In the genomic region with DNA sequence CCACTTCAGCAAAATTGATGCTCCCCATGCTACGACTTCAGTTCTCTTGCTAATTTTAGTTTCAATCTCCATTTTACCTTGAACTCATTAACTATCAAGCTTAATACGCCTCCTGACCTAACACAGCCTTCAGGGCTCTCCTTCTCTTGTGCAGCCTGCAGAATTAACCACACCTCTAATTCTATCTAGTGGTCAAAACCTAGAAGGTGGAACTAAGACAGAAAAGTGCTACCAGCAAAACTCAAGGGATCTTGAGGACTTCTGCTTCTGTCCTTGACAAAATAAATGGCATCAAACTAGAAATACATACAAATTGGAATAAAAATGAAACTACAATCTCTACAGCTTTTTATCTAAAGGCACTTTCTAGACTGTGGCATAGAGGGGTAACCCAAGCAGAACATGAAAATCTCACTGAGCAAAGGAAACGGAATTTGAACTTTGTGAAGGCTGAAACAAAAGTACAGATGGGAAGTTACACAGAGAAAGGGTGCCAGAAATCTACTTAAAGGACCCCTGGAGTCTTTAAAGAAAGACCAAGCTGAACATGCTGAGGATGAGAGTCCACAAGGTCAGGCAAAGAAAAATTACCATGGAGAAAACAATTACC, we compare ENCODE assay signal across 14 cellular contexts.
"Had no signal": no experiment of that assay in that cellular context is flagged by ENCODE, and none has a peak within 500 bp of the region (broad histone marks: within the 10 kb centered on the region; RNA-seq: fewer than 3 reads in every experiment).

No MANE protein-coding gene starts in this region.

- H3K9me3 ChIP-seq: esophagus muscularis mucosa, right atrium auricular region, tibial artery had no signal

- H3K4me1 Mint-ChIP-seq: activated naive CD4-positive, alpha-beta T cell treated with anti-CD3 and anti-CD28 coated beads, Interleukin-2, amount 10 ng/mL, durations not matched to agents 7 days and 5 days had no signal

- ATAC-seq: activated CD8-positive, alpha-beta T cell treated with anti-CD3 and anti-CD28 coated beads, Interleukin-2, amount 10 ng/mL, durations not matched to agents 7 days and 5 days; activated T-helper 17 cell treated with anti-CD3 and anti-CD28 coated beads, Interleukin-2, amount 50 U/mL, for 72 hours; left colon; naive thymus-derived CD4-positive, alpha-beta T cell; T-cell had no signal

- H3K27me3 Mint-ChIP-seq: activated naive CD4-positive, alpha-beta T cell treated with anti-CD3 and anti-CD28 coated beads, Interleukin-2, amount 10 ng/mL, durations not matched to agents 7 days and 5 days; activated T-helper 17 cell treated with anti-CD3 and anti-CD28 coated beads, Interleukin-2, amount 50 U/mL, for 72 hours; dendritic cell treated with granulocyte-macrophage colony-stimulating factor and Interleukin-4, amounts not matched to agents 40 ng/mL and 50 ng/mL, for 4 days; naive thymus-derived CD4-positive, alpha-beta T cell; T-cell had no signal

- H3K4me3 Mint-ChIP-seq: activated CD8-positive, alpha-beta T cell treated with anti-CD3 and anti-CD28 coated beads, Interleukin-2, amount 10 ng/mL, durations not matched to agents 7 days and 5 days; activated naive CD4-positive, alpha-beta T cell treated with anti-CD3 and anti-CD28 coated beads, Interleukin-2, amount 10 ng/mL, durations not matched to agents 7 days and 5 days; activated T-helper 17 cell treated with anti-CD3 and anti-CD28 coated beads, Interleukin-2, amount 50 U/mL, for 72 hours; dendritic cell treated with granulocyte-macrophage colony-stimulating factor and Interleukin-4, amounts not matched to agents 40 ng/mL and 50 ng/mL, for 4 days; T-cell had no signal

- H3K9me3 Mint-ChIP-seq: activated naive CD4-positive, alpha-beta T cell treated with anti-CD3 and anti-CD28 coated beads, Interleukin-2, amount 10 ng/mL, durations not matched to agents 7 days and 5 days; activated T-helper 17 cell treated with anti-CD3 and anti-CD28 coated beads, Interleukin-2, amount 50 U/mL, for 72 hours; dendritic cell treated with granulocyte-macrophage colony-stimulating factor and Interleukin-4, amounts not matched to agents 40 ng/mL and 50 ng/mL, for 4 days; T-cell had no signal

- DNase-seq: activated CD4-positive, alpha-beta T cell treated with anti-CD3 and anti-CD28 coated beads for 4 hours; activated CD8-positive, alpha-beta T cell treated with anti-CD3 and anti-CD28 coated beads, Interleukin-2, amount 10 ng/mL, durations not matched to agents 7 days and 5 days; activated naive CD4-positive, alpha-beta T cell treated with anti-CD3 and anti-CD28 coated beads, Interleukin-2, amount 10 ng/mL, durations not matched to agents 7 days and 5 days; cerebellar nuclear complex; foreskin fibroblast; left colon; naive thymus-derived CD4-positive, alpha-beta T cell; posterior cingulate gyrus; T-cell; tibial artery had no signal

- H3K27ac Mint-ChIP-seq: activated CD8-positive, alpha-beta T cell treated with anti-CD3 and anti-CD28 coated beads, Interleukin-2, amount 10 ng/mL, durations not matched to agents 7 days and 5 days; activated naive CD4-positive, alpha-beta T cell treated with anti-CD3 and anti-CD28 coated beads, Interleukin-2, amount 10 ng/mL, durations not matched to agents 7 days and 5 days; activated T-helper 17 cell treated with anti-CD3 and anti-CD28 coated beads, Interleukin-2, amount 50 U/mL, for 72 hours; dendritic cell treated with granulocyte-macrophage colony-stimulating factor and Interleukin-4, amounts not matched to agents 40 ng/mL and 50 ng/mL, for 4 days; T-cell had no signal
